16 cellular contexts compared by ENCODE assay signal in the genomic region with DNA sequence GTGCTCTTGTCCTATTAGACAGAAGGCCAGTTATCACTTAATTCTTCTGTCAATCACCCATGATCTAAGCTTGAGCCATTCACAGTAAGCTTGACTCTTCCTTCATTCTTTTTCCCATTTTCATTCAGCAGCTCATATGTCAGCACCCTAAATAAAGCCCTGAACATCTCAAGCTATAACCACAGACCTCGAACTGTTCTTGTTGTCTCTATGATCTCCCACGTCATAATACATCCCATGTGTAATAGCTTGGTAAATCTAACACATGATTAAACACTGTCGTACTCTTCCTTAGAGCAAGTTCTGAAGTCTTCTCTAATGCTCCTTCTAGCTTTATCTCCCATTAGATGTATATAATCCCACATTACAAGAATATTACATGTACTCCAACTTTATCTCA. TPM values are rescaled to one million over a fixed set of nuclear protein-coding genes. Genes with fewer than 3 reads are reported as not detected.
DNase-seq lines count a peak whose midpoint lies in the region; ATAC-seq and TF ChIP-seq lines count a peak whose summit lies in the region.
"Had no signal": no experiment of that assay in that cellular context is flagged by ENCODE, and none has a peak within 500 bp of the region (broad histone marks: within the 10 kb centered on the region; RNA-seq: fewer than 3 reads in every experiment).

No MANE protein-coding gene starts in this region.

- in situ Hi-C loops in astrocyte of the spinal cord (cut with HindIII; ENCODE audit: low sequenced_read_pairs), result no loop called here

- H3K9me3 ChIP-seq in BLaER1 treated with 17β-estradiol and CSF1 and Interleukin-3, amounts not matched to agents 10 nM and 100 nM (replicated peaks in 1 of 11), result no peaks in the 10 kb centered on the region
- H3K9me3 ChIP-seq in heart left ventricle (no peaks in the 10 kb centered on the region), upper lobe of left lung (no peaks in the 10 kb centered on the region)
- H3K9me3 ChIP-seq: BE2C, Caco-2, HAP-1 had no signal

- H4K20me1 ChIP-seq in BLaER1 treated with 17β-estradiol and CSF1 and Interleukin-3, amounts not matched to agents 10 nM and 100 nM, result no peaks in the 10 kb centered on the region

- WGBS in heart left ventricle, 4 donors, result 46 to 67% (median 49%) methylated on average over 3 of the region's 3 CpGs
- WGBS in upper lobe of left lung, 2 donors, result 51 to 56% methylated on average over 3 of the region's 3 CpGs

- no peaks in the 10 kb centered on the region for H3K36me3 ChIP-seq in BLaER1 treated with 17β-estradiol and CSF1 and Interleukin-3, amounts not matched to agents 10 nM and 100 nM
- no peaks in the 10 kb centered on the region for H3K36me3 ChIP-seq in heart left ventricle
- H3K36me3 ChIP-seq in upper lobe of left lung, result no peaks in the 10 kb centered on the region
- H3K36me3 ChIP-seq: BE2C, HAP-1 had no signal

- peaks cover 0 to 17% (median 8%) of the 10 kb centered on the region in 10 experiments; a peak in 9 of 20 replicates for H3K4me1 ChIP-seq in BLaER1 treated with 17β-estradiol and CSF1 and Interleukin-3, amounts not matched to agents 10 nM and 100 nM
- H3K4me1 ChIP-seq in heart left ventricle (no peaks in the 10 kb centered on the region), upper lobe of left lung (no peaks in the 10 kb centered on the region)
- H3K4me1 ChIP-seq: BE2C, Caco-2, HAP-1 had no signal

- TF ChIP-seq POLR2A in heart left ventricle (IDR thresholded peaks at IDR 0.05), result no peak
- no peak for TF ChIP-seq POLR2A in upper lobe of left lung (IDR thresholded peaks at IDR 0.05)

- ATAC-seq in activated CD4-positive, CD25-positive, alpha-beta regulatory T cell treated with anti-CD3 and anti-CD28 coated beads, Interleukin-2, amount 50 U/mL, for 24 hours, result no peak
- ATAC-seq in heart left ventricle (no peak), upper lobe of left lung (ENCODE audit: low FRiP score in 2 of 2) (no peak)

- H3K27ac ChIP-seq in BLaER1 treated with 17β-estradiol and CSF1 and Interleukin-3, amounts not matched to agents 10 nM and 100 nM, result peak overlapping the region in 1 of 11 experiments; percentile 8; a peak in 1 of 22 replicates
- no peak overlapping the region for H3K27ac ChIP-seq in heart left ventricle
- H3K27ac ChIP-seq in upper lobe of left lung, result no peak overlapping the region

- TF ChIP-seq CTCF in astrocyte of the spinal cord (IDR thresholded peaks at IDR 0.05; ENCODE audit: low read depth, low read length) (no peak), fibroblast of mammary gland (conservative IDR thresholded peaks at IDR 0.05; ENCODE audit: control insufficient read depth, insufficient read depth, low read depth, low read length) (no peak), heart left ventricle (IDR thresholded peaks at IDR 0.05) (no peak), upper lobe of left lung (IDR thresholded peaks at IDR 0.05) (no peak)

- no peak overlapping the region for H3K4me3 ChIP-seq in BLaER1 treated with 17β-estradiol and CSF1 and Interleukin-3, amounts not matched to agents 10 nM and 100 nM
- H3K4me3 ChIP-seq in astrocyte of the spinal cord (ENCODE audit: low read depth, low read length), result no peak overlapping the region
- no peak overlapping the region for H3K4me3 ChIP-seq in fibroblast of mammary gland (ENCODE audit: control insufficient read depth, low read depth, low read length)
- no peak overlapping the region for H3K4me3 ChIP-seq in heart left ventricle
- no peak overlapping the region for H3K4me3 ChIP-seq in upper lobe of left lung
- H3K4me3 ChIP-seq: HAP-1 had no signal

- H3K27me3 ChIP-seq in BLaER1 treated with 17β-estradiol and CSF1 and Interleukin-3, amounts not matched to agents 10 nM and 100 nM, result no peaks in the 10 kb centered on the region
- H3K27me3 ChIP-seq in heart left ventricle (no peaks in the 10 kb centered on the region), upper lobe of left lung (no peaks in the 10 kb centered on the region)
- H3K27me3 ChIP-seq: BE2C had no signal

- no peak for TF ChIP-seq EP300 in upper lobe of left lung (IDR thresholded peaks at IDR 0.05)

- H3K9ac ChIP-seq in BLaER1 treated with 17β-estradiol and CSF1 and Interleukin-3, amounts not matched to agents 10 nM and 100 nM, result no peak overlapping the region

- peak overlapping the region in 7 of 11 experiments; percentile 10 to 49 (median 37); a peak in 9 of 22 replicates for H3K4me2 ChIP-seq in BLaER1 treated with 17β-estradiol and CSF1 and Interleukin-3, amounts not matched to agents 10 nM and 100 nM

- intact Hi-C loops in heart left ventricle (cut with DNase I), result no loop called here

- DNase-seq in astrocyte of the spinal cord (ENCODE audit: low read depth, low spot score) (peak; percentile 16), fibroblast of mammary gland (ENCODE audit: low read depth) (peak; percentile 76), myocyte (ENCODE audit: low read depth) (peak; percentile 1), NOMO-1 treated with dmso at 0.1 percent for 144 hours (lab: John Stamatoyannopoulos, UW; ENCODE audit: unreplicated experiment) (no peak), heart left ventricle (no peak), upper lobe of left lung (no peak)
- DNase-seq: BE2C; Caco-2; CD8-positive, alpha-beta memory T cell; DND-41; GDM1 had no signal

RNA-seq across cellular contexts. Expression of a gene that starts 14.4 kb away (rescaled TPM):
- total RNA-seq in myocyte (not detected in 2 replicates), heart left ventricle (not detected), upper lobe of left lung (10 to 100 TPM in 3 of 6 donors, 1 to 10 TPM in 3; 3.9 to 64.3 (median 13.3) TPM)
- not detected for polyA plus RNA-seq in myocyte (2012)
- not detected for polyA plus RNA-seq in heart left ventricle
- total RNA-seq: CD8-positive, alpha-beta memory T cell; H1 had no signal
- polyA plus RNA-seq: AG04450; CD8-positive, alpha-beta memory T cell; H1 had no signal

Comparison
In these comparisons a context has a peak if more than half of its experiments do, and no peak if none do; other contexts are left out.
1. DNase-seq: peak in astrocyte of the spinal cord (single experiment), fibroblast of mammary gland (single experiment) and myocyte (single experiment); none in NOMO-1 treated with dmso at 0.1 percent for 144 hours (single experiment), heart left ventricle (0 of 5) and upper lobe of left lung (0 of 2).